In genomic region chr14:50545618-50546017, GRCh38 we compare ENCODE assay signal across 23 cellular contexts. TPM values are rescaled to one million over a fixed set of nuclear protein-coding genes. Genes with fewer than 3 reads are reported as not detected.
DNase-seq lines count a peak whose midpoint lies in the region; ATAC-seq and TF ChIP-seq lines count a peak whose summit lies in the region.
"Had no signal": no experiment of that assay in that cellular context is flagged by ENCODE, and none has a peak within 500 bp of the region (broad histone marks: within the 10 kb centered on the region; RNA-seq: fewer than 3 reads in every experiment).

No MANE protein-coding gene starts in this region.

- TF ChIP-seq CTCF in IMR-90 (conservative IDR thresholded peaks at IDR 0.05; ENCODE audit: low read depth, low read length) (no peak), RWPE2 (IDR thresholded peaks at IDR 0.05; ENCODE audit: poor library complexity, severe bottlenecking) (no peak), GM13977 (IDR thresholded peaks at IDR 0.05; ENCODE audit: extremely low read depth, insufficient read depth, missing control alignments) (no peak)

- H4K91ac ChIP-seq in IMR-90 (ENCODE audit: insufficient read depth, low read depth, low read length) = no peak overlapping the region

- no TSS peak for BruUV-seq in IMR-90 (replicated peaks; lab: Mats Ljungman, UMichigan)

- no peaks in the 10 kb centered on the region; the same call in 1 of the 2 replicates for H3K27me3 ChIP-seq in IMR-90 (ENCODE audit: control insufficient read depth, insufficient read depth, low read length)
- H3K27me3 ChIP-seq in RWPE2 (ENCODE audit: insufficient read depth, poor library complexity, severe bottlenecking) = no peaks in the 10 kb centered on the region
- H3K27me3 ChIP-seq: adrenal gland, SJSA1, thyroid gland had no signal

- dilution Hi-C loops in IMR-90 (cut with HindIII; ENCODE audit: low sequenced_read_pairs, unreplicated experiment) = no loop called here

- no peak overlapping the region for H2BK5ac ChIP-seq in IMR-90 (ENCODE audit: low read depth, low read length, poor library complexity, severe bottlenecking)

- H3K9me1 ChIP-seq in IMR-90 (ENCODE audit: insufficient read depth, low read length) = no peaks in the 10 kb centered on the region

- H3K4me3 ChIP-seq in IMR-90 (ENCODE audit: insufficient read depth, low read depth, low read length) (no peak overlapping the region), RWPE2 (ENCODE audit: severe bottlenecking) (no peak overlapping the region)
- H3K4me3 ChIP-seq: adrenal gland, SJSA1, thyroid gland had no signal

- H3K79me1 ChIP-seq in IMR-90 (ENCODE audit: low read depth in 1 of 2, low read length in 2 of 2) = no peaks in the 10 kb centered on the region

- H4K5ac ChIP-seq in IMR-90 (ENCODE audit: low read depth, low read length) = no peak overlapping the region

- no peak overlapping the region for H2BK20ac ChIP-seq in IMR-90 (ENCODE audit: low read depth, low read length)

- no peak overlapping the region for H4K8ac ChIP-seq in IMR-90 (ENCODE audit: low read depth in 2 of 2, low read length in 2 of 2)

- ATAC-seq in IMR-90 (ENCODE audit: low read depth) = no peak
- ATAC-seq in RWPE2 (ENCODE audit: low read depth) = peak; percentile 60; the same call in 1 of the 3 replicates
- no peak for ATAC-seq in HG03045 (IDR thresholded peaks at IDR 0.05; ENCODE audit: unreplicated experiment)
- no peak for ATAC-seq in GM19452 (IDR thresholded peaks at IDR 0.05; ENCODE audit: unreplicated experiment)
- ATAC-seq: CD8-positive, alpha-beta T cell; stimulated activated naive B cell treated with anti-CD40 and anti-IgM and Interleukin-4, amounts not matched to agents 10 μg/mL and 1 μg/mL and 100 μg/mL, for 72 hours had no signal

- no peaks in the 10 kb centered on the region for H3K4me1 ChIP-seq in IMR-90 (ENCODE audit: control insufficient read depth, insufficient read depth, low read length)
- no peaks in the 10 kb centered on the region for H3K4me1 ChIP-seq in RWPE2 (ENCODE audit: insufficient read depth, poor library complexity, severe bottlenecking)
- H3K4me1 ChIP-seq: adrenal gland, SJSA1, thyroid gland had no signal

- TF ChIP-seq POLR2A in IMR-90 (IDR thresholded peaks at IDR 0.05; ENCODE audit: low read depth, low read length) = no peak

- H3K9ac ChIP-seq in IMR-90 (ENCODE audit: low read depth, low read length) = no peak overlapping the region

- H3K27ac ChIP-seq in IMR-90 (ENCODE audit: insufficient read depth, low read length) = no peak overlapping the region
- H3K27ac ChIP-seq in RWPE2 (ENCODE audit: poor library complexity, severe bottlenecking) = no peak overlapping the region
- H3K27ac ChIP-seq: adrenal gland, SJSA1, thyroid gland had no signal

- in situ Hi-C loops in IMR-90 (cut with MboI; ENCODE audit: low sequenced_read_pairs) = no loop called here
- in situ Hi-C loops in GM13977 (cut with MboI; ENCODE audit: low pct_unique_long_range_greater_than_20kb, low sequenced_read_pairs, unreplicated experiment) = loop anchor here (25.0 kb wide), 1 partner anchor 683 kb away; the partner anchor contains the start of gene NEMF

- no peak overlapping the region for H3K23ac ChIP-seq in IMR-90 (ENCODE audit: low read depth, low read length)

- WGBS in IMR-90 (ENCODE audit: extremely low coverage in 2 of 2, insufficient read length in 1 of 2), 2 experiments = no CpG with 5 or more reads among the region's 3 CpGs

- H3K14ac ChIP-seq in IMR-90 (replicated peaks; ENCODE audit: low read depth, low read length) = no peak overlapping the region

- no peak overlapping the region for H2AFZ ChIP-seq in IMR-90 (replicated peaks; ENCODE audit: low read length, poor library complexity)

- H2BK120ac ChIP-seq in IMR-90 (ENCODE audit: low read depth, low read length) = no peak overlapping the region

- POLR2A ChIA-PET in IMR-90 (lab: Charles Lee; ENCODE audit: unreplicated experiment) = no interaction called here

- DNase-seq in IMR-90 (no peak), RWPE2 (ENCODE audit: low spot score) (no peak), cerebellum (ENCODE audit: low spot score) (peak; percentile 70), superior temporal gyrus (ENCODE audit: extremely low spot score) (peak; percentile 35), GM13977 (ENCODE audit: low spot score) (no peak)
- DNase-seq: activated gamma-delta T cell; adrenal gland; CD8-positive, alpha-beta T cell; central memory CD4-positive, alpha-beta T cell; DND-41; effector memory CD4-positive, alpha-beta T cell; glutamatergic neuron; H9; Karpas-422; NCI-H1105 treated with DMSO at 0.1 percent for 48 hours; NCI-H2107; posterior cingulate gyrus; stimulated activated CD4-positive, alpha-beta T cell treated with anti-CD3 and anti-CD28 coated beads, Interleukin-2, amount 100 ng/mL, for 24 hours; stimulated activated naive B cell treated with anti-CD40 and anti-IgM and Interleukin-4, amounts not matched to agents 10 μg/mL and 1 μg/mL and 100 μg/mL, for 72 hours had no signal

- no peak overlapping the region for H3K18ac ChIP-seq in IMR-90 (ENCODE audit: low read depth, low read length)

- H3K36me3 ChIP-seq in IMR-90 (ENCODE audit: control insufficient read depth, insufficient read depth, low read length) = no peaks in the 10 kb centered on the region
- H3K36me3 ChIP-seq in RWPE2 (ENCODE audit: low read depth) = no peaks in the 10 kb centered on the region
- H3K36me3 ChIP-seq: adrenal gland, SJSA1, thyroid gland had no signal

- intact Hi-C loops in IMR-90 (cut with micrococcal nuclease) = no loop called here

- no peak overlapping the region for H3K4me2 ChIP-seq in IMR-90 (ENCODE audit: low read depth, low read length)

- no peak overlapping the region for H2BK15ac ChIP-seq in IMR-90 (ENCODE audit: low read depth, low read length)

- H3K4ac ChIP-seq in IMR-90 (ENCODE audit: low read depth, low read length) = no peak overlapping the region

- H2AK9ac ChIP-seq in IMR-90 (replicated peaks; ENCODE audit: low read depth, low read length, poor library complexity) = no peak overlapping the region

- H3K9me3 ChIP-seq in IMR-90 (ENCODE audit: control insufficient read depth, insufficient read depth, low read length) = no peaks in the 10 kb centered on the region
- H3K9me3 ChIP-seq in RWPE2 (ENCODE audit: severe bottlenecking) = no peaks in the 10 kb centered on the region
- H3K9me3 ChIP-seq: adrenal gland, thyroid gland had no signal

- CTCF ChIA-PET in IMR-90 (lab: Yijun Ruan, JAX) = interaction anchor here (1.0 kb wide), 1 partner anchor 221 kb away, joined by 3 read pairs; no protein-coding TSS in a partner anchor

- no peak overlapping the region for H2AK5ac ChIP-seq in IMR-90 (ENCODE audit: low read depth, low read length)

- H4K20me1 ChIP-seq in IMR-90 (ENCODE audit: insufficient read depth, low read length) = no peaks in the 10 kb centered on the region

- H3K56ac ChIP-seq in IMR-90 (ENCODE audit: extremely low read depth, insufficient read depth, low read length) = no peak overlapping the region

- TF ChIP-seq RAD21 in IMR-90 (IDR thresholded peaks at IDR 0.05; ENCODE audit: low read length) = no peak

TF ChIP-seq in IMR-90, 13 proteins besides CTCF, POLR2A, EP300 and RAD21:
- no peak for TF ChIP-seq BHLHE40 (IDR thresholded peaks at IDR 0.05; ENCODE audit: low read depth, low read length)
- peak; percentile 18; the same call in 1 of the 2 replicates for TF ChIP-seq FOS (IDR thresholded peaks at IDR 0.05; ENCODE audit: low read depth, low read length)
TF ChIP-seq in IMR-90: peak in this region for 1.

RNA-seq across cellular contexts. Expression of gene MAP4K5, which starts 13.2 kb away (rescaled TPM):
- total RNA-seq in IMR-90 (2012; rRNA removed) (46.1 and 66.1 TPM in 2 replicates), cerebellum (88.9 TPM)
- 27.5 and 33.1 TPM in 2 replicates for polyA plus RNA-seq in IMR-90 (2012; rRNA removed)
- polyA plus RNA-seq in IMR-90 (2012; cell fraction: cytosol; rRNA removed) = 74.9 and 171 TPM in 2 replicates
- polyA plus RNA-seq in IMR-90 (2012; cell fraction: nucleus; rRNA removed; ENCODE audit: low replicate concordance) = 104 and 109 TPM in 2 replicates

RNA-seq across cellular contexts. Expression of gene ATL1, which starts 14.3 kb away (rescaled TPM):
- total RNA-seq in IMR-90 (2012; rRNA removed) (10.3 and 12.2 TPM in 2 replicates), cerebellum (57.2 TPM)
- polyA plus RNA-seq in IMR-90 (2012; rRNA removed) = 5.3 and 6.0 TPM in 2 replicates
- polyA plus RNA-seq in IMR-90 (2012; cell fraction: cytosol; rRNA removed) = 1.5 and 3.6 TPM in 2 replicates
- 2.4 and 3.9 TPM in 2 replicates for polyA plus RNA-seq in IMR-90 (2012; cell fraction: nucleus; rRNA removed; ENCODE audit: low replicate concordance)

Comparison
In these comparisons a context has a peak if more than half of its experiments do, and no peak if none do; other contexts are left out.
1. DNase-seq: peak in cerebellum (single experiment) and superior temporal gyrus (single experiment); none in IMR-90 (single experiment), RWPE2 (single experiment) and GM13977 (single experiment).